In the genomic region with DNA sequence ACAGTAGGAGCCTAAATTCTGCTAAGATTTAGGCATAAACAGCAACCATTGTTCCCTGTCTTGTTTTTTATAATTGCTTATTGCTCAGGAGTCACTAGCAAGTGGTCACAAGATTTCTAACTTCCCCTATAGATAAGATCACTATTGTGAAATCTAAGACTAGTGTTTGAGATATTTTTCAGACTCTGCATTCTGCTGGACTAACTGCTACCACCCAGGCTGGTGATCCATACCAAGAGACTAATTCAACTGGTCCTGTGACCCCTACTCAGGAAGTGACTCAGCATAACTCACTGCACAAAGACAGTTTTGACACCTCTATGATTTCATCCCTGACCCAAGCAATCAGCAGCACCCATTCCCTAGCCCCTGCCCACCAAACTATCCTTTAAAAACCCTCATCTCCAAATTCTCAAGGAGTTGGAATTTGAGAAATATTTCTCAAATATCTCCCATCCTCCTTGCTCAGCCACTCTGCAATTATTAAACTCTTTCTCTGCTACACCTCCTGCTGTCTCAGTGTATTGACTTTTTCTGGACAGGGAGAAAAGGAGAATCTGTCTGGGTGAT, we compare ENCODE assay signal across 9 cellular contexts. TPM values are rescaled to one million over a fixed set of nuclear protein-coding genes. Genes with fewer than 3 reads are reported as not detected.
DNase-seq lines count a peak whose midpoint lies in the region; ATAC-seq, FAIRE-seq and TF ChIP-seq lines count a peak whose summit lies in the region.
"Had no signal": no experiment of that assay in that cellular context is flagged by ENCODE, and none has a peak within 500 bp of the region (broad histone marks: within the 10 kb centered on the region; RNA-seq: fewer than 3 reads in every experiment).

No MANE protein-coding gene starts in this region.

- no peak for ATAC-seq in CD8-positive, alpha-beta T cell
- ATAC-seq in lung (ENCODE audit: insufficient read depth, low FRiP score) = peak; percentile 19

- H3K36me3 Mint-ChIP-seq in CD8-positive, alpha-beta T cell = peaks cover 85% of the 10 kb centered on the region

- no peak overlapping the region for H3K4me3 ChIP-seq in CD8-positive, alpha-beta T cell (ENCODE audit: low read depth, low read length)
- no peak overlapping the region for H3K4me3 ChIP-seq in adipocyte (ENCODE audit: low read length)
- H3K4me3 ChIP-seq in lung = no peak overlapping the region

- H3K27ac Mint-ChIP-seq in CD8-positive, alpha-beta T cell = peak overlapping the region; percentile 19

- no peak overlapping the region for H3K27ac ChIP-seq in CD8-positive, alpha-beta T cell (ENCODE audit: low read depth, low read length)
- H3K27ac ChIP-seq in lung (ENCODE audit: low read depth in 1 of 2, low read length in 1 of 2) = no peak overlapping the region

- POLR2A ChIA-PET in CD8-positive, alpha-beta T cell (lab: Charles Lee) = interaction anchor here (0.7 kb wide), 1 partner anchor 17 kb away, joined by 3 read pairs; no protein-coding TSS in a partner anchor
- POLR2A ChIA-PET in HEK293T (lab: Yijun Ruan, JAX) = no interaction called here

- no peaks in the 10 kb centered on the region for H3K27me3 ChIP-seq in CD8-positive, alpha-beta T cell (ENCODE audit: insufficient read depth, low read length)
- H3K27me3 ChIP-seq in adipocyte (replicated peaks; ENCODE audit: control insufficient read depth, insufficient read depth, low read length) (no peaks in the 10 kb centered on the region), lung (ENCODE audit: control insufficient read depth, insufficient read depth) (no peaks in the 10 kb centered on the region)

- H3K4me1 Mint-ChIP-seq in CD8-positive, alpha-beta T cell (ENCODE audit: low read depth) = peaks cover 18% of the 10 kb centered on the region

- H3K9me3 ChIP-seq in CD8-positive, alpha-beta T cell (ENCODE audit: low read length) = no peaks in the 10 kb centered on the region
- H3K9me3 ChIP-seq in adipocyte (ENCODE audit: control insufficient read depth, low read length) (no peaks in the 10 kb centered on the region), lung (ENCODE audit: control insufficient read depth in 2 of 2, insufficient read depth in 1 of 2, low read length in 1 of 2) (no peaks in the 10 kb centered on the region)

- intact Hi-C loops in CD8-positive, alpha-beta T cell (cut with DNase I, micrococcal nuclease) = no loop called here

- CTCF ChIA-PET in CD8-positive, alpha-beta T cell (lab: Charles Lee) = no interaction called here
- CTCF ChIA-PET in HEK293T (lab: Yijun Ruan, JAX) = no interaction called here

- DNase-seq in CD8-positive, alpha-beta T cell = no peak
- DNase-seq in HTR-8/SVneo (ENCODE audit: insufficient read length, low spot score) = peak; percentile 8
- DNase-seq in adipocyte (ENCODE audit: low read depth) = peak; percentile 81
- DNase-seq in lung (ENCODE audit: low spot score) = no peak
- DNase-seq in iPS-NIHi7 (ENCODE audit: extremely low spot score) = no peak
- DNase-seq in HEK293T (ENCODE audit: extremely low spot score) = no peak
- DNase-seq in NCI-H524 (lab: John Stamatoyannopoulos, UW) = no peak
- DNase-seq in central memory CD4-positive, alpha-beta T cell = no peak
- DNase-seq: NCI-H446 had no signal

- no peaks in the 10 kb centered on the region for H3K27me3 Mint-ChIP-seq in CD8-positive, alpha-beta T cell (ENCODE audit: low read depth)

- FAIRE-seq in HTR-8/SVneo (lab: Jason Lieb, UNC) = no peak

- H3K4me1 ChIP-seq in CD8-positive, alpha-beta T cell (ENCODE audit: insufficient read depth, low read length) = no peaks in the 10 kb centered on the region
- peaks cover 11% of the 10 kb centered on the region for H3K4me1 ChIP-seq in adipocyte (ENCODE audit: control insufficient read depth, insufficient read depth, low read length)
- peaks cover 0 to 28% of the 10 kb centered on the region in 2 donors for H3K4me1 ChIP-seq in lung (ENCODE audit: control insufficient read depth in 2 of 2, insufficient read depth in 2 of 2, low read length in 2 of 2)

- H3K36me3 ChIP-seq in CD8-positive, alpha-beta T cell (ENCODE audit: insufficient read depth, low read length) = peaks cover 10% of the 10 kb centered on the region
- peaks cover 24% of the 10 kb centered on the region for H3K36me3 ChIP-seq in adipocyte (ENCODE audit: control insufficient read depth, insufficient read depth, low read length, severe bottlenecking)
- H3K36me3 ChIP-seq in lung (ENCODE audit: control insufficient read depth in 2 of 2, insufficient read depth in 2 of 2, low read length in 2 of 2) = peaks cover 8 to 16% of the 10 kb centered on the region in 2 donors

- no peak for TF ChIP-seq CTCF in CD8-positive, alpha-beta T cell (IDR thresholded peaks at IDR 0.05)
- no peak for TF ChIP-seq CTCF in lung (IDR thresholded peaks at IDR 0.05; ENCODE audit: control extremely low read depth, extremely low read depth)

- H3K9ac ChIP-seq in adipocyte (ENCODE audit: low read length) = no peak overlapping the region

- H3K4me3 Mint-ChIP-seq in CD8-positive, alpha-beta T cell = no peak overlapping the region

- no peaks in the 10 kb centered on the region for H3K9me3 Mint-ChIP-seq in CD8-positive, alpha-beta T cell

TF ChIP-seq in HEK293T, 16 proteins besides CTCF, POLR2A, EP300 and RAD21:
- TF ChIP-seq FOXA1 (IDR thresholded peaks at IDR 0.05) (no peak), ELF4 (IDR thresholded peaks at IDR 0.05) (no peak)

RNA-seq across cellular contexts. Expression of a gene that starts 52.7 kb away (rescaled TPM):
- 10 to 100 TPM; 50.4 to 50.7 TPM for total RNA-seq in CD8-positive, alpha-beta T cell
- 100 to 1,000 TPM in 1 of 2 donors, 10 to 100 TPM in 1; 26.7 to 102 TPM for total RNA-seq in lung
- polyA plus RNA-seq in lung = 10 to 100 TPM in 1 of 2 donors, 1 to 10 TPM in 1; 9.5 to 10.8 TPM

Comparison
In these comparisons a context has a peak if more than half of its experiments do, and no peak if none do; other contexts are left out.
1. DNase-seq: peak in HTR-8/SVneo (single experiment) and adipocyte (single experiment); none in CD8-positive, alpha-beta T cell (0 of 7), lung (single experiment), iPS-NIHi7 (single experiment), HEK293T (single experiment), NCI-H524 (0 of 2) and central memory CD4-positive, alpha-beta T cell (single experiment).